8 cellular contexts compared by ENCODE assay signal in the genomic region with DNA sequence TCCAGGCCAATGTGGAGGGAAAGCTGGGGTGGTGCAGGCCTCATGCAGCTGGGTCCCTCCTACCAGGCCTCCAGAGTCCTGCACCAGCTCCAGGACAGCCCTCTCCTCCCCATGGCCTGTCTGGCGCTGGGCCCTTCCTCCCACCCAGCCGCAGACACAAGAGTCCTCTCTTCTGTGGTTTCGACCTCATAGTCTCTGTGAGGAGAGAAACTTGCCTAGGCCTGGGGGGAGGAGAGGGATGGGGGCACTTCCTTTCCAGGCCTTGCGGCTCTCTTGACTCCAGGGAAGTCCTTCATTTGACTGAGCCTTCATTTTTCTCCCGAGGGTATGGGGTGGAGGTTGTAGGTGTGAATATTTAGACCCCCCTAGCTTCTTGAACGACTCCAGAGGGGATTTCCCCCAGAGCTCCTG.
DNase-seq lines count a peak whose midpoint lies in the region; ATAC-seq and TF ChIP-seq lines count a peak whose summit lies in the region.

No MANE protein-coding gene starts in this region.

- no peaks in the 10 kb centered on the region for H3K9me3 ChIP-seq in iPS-20b (ENCODE audit: insufficient read depth, low read depth, low read length)

- peak overlapping the region; percentile 90 for H3K4me3 ChIP-seq in iPS-20b (ENCODE audit: low read length)

- H3K4me3 Mint-ChIP-seq in stimulated activated naive B cell treated with anti-CD40 and anti-IgM and Interleukin-4, amounts not matched to agents 10 μg/mL and 1 μg/mL and 100 μg/mL, for 72 hours: no peak overlapping the region

- H3K36me3 ChIP-seq in iPS-20b (ENCODE audit: insufficient read depth, low read depth, low read length): peaks cover 37% of the 10 kb centered on the region

- peaks cover 15 to 33% of the 10 kb centered on the region in 2 donors for H3K4me1 Mint-ChIP-seq in stimulated activated naive B cell treated with anti-CD40 and anti-IgM and Interleukin-4, amounts not matched to agents 10 μg/mL and 1 μg/mL and 100 μg/mL, for 72 hours

- peak overlapping the region; percentile 52 for H3K27ac ChIP-seq in iPS-20b (ENCODE audit: low read length)

- peaks cover 20% of the 10 kb centered on the region; the same call in 1 of the 2 replicates for H3K4me1 ChIP-seq in iPS-20b (ENCODE audit: insufficient read depth, low read length)

- H3K9me3 Mint-ChIP-seq in stimulated activated naive B cell treated with anti-CD40 and anti-IgM and Interleukin-4, amounts not matched to agents 10 μg/mL and 1 μg/mL and 100 μg/mL, for 72 hours: no peaks in the 10 kb centered on the region

- DNase-seq in astrocyte of the hippocampus (ENCODE audit: low read depth, low spot score) (peak; percentile 73), KG1 (lab: John Stamatoyannopoulos, UW) (no peak)
- no peak for DNase-seq in stimulated activated naive B cell treated with anti-CD40 and anti-IgM and Interleukin-4, amounts not matched to agents 10 μg/mL and 1 μg/mL and 100 μg/mL, for 72 hours
- DNase-seq in stimulated activated CD4-positive, alpha-beta T cell treated with anti-CD3 and anti-CD28 coated beads, Interleukin-4, amount 100 ng/mL, for 24 hours: no peak

- H3K27me3 ChIP-seq in iPS-20b (ENCODE audit: insufficient read depth, low read length): peaks cover 14% of the 10 kb centered on the region; the same call in 1 of the 2 replicates

- ATAC-seq in HG02678 (IDR thresholded peaks at IDR 0.05; ENCODE audit: unreplicated experiment): peak; percentile 58
- peak in 1 of 2 donors; percentile 22 for ATAC-seq in stimulated activated naive B cell treated with anti-CD40 and anti-IgM and Interleukin-4, amounts not matched to agents 10 μg/mL and 1 μg/mL and 100 μg/mL, for 72 hours (replicated peaks)
- no peak for ATAC-seq in GM18505 (IDR thresholded peaks at IDR 0.05; ENCODE audit: unreplicated experiment)
- no peak for ATAC-seq in GM21723 (IDR thresholded peaks at IDR 0.05; ENCODE audit: unreplicated experiment)

- no peak for TF ChIP-seq POLR2A in GM18505 (IDR thresholded peaks at IDR 0.05; ENCODE audit: borderline replicate concordance, extremely low read depth, insufficient read depth, insufficient read length)

- peak overlapping the region; percentile 33 for H3K27ac Mint-ChIP-seq in stimulated activated naive B cell treated with anti-CD40 and anti-IgM and Interleukin-4, amounts not matched to agents 10 μg/mL and 1 μg/mL and 100 μg/mL, for 72 hours

- peaks cover 13 to 20% of the 10 kb centered on the region in 2 donors for H3K27me3 Mint-ChIP-seq in stimulated activated naive B cell treated with anti-CD40 and anti-IgM and Interleukin-4, amounts not matched to agents 10 μg/mL and 1 μg/mL and 100 μg/mL, for 72 hours

- peaks cover 8 to 26% of the 10 kb centered on the region in 2 donors for H3K36me3 Mint-ChIP-seq in stimulated activated naive B cell treated with anti-CD40 and anti-IgM and Interleukin-4, amounts not matched to agents 10 μg/mL and 1 μg/mL and 100 μg/mL, for 72 hours

- H3K9ac ChIP-seq in iPS-20b (ENCODE audit: low read depth, low read length): peak overlapping the region; percentile 93; the same call in 1 of the 2 replicates
